Comparison of ENCODE assay signal across 20 cellular contexts in the genomic region with DNA sequence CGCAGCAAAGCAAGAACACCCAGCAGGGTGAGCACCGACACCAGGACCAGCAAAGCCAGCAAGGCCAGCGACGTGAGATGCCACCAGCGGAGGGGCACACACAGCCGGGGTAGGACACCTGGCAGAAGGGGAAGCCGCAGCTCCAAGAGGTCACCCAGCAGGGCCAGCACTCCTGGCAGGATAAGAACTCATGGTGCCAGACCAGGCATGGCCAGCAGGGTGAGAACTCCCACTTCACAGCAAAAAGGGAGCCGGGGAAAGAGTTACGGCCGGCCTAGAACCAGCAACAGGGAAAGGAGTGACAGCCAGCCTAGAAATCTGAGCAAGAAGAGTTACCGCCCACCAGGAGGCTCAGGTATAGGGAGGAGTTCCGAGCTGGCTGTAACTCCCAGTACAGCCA. TPM values are rescaled to one million over a fixed set of nuclear protein-coding genes. Genes with fewer than 3 reads are reported as not detected.
DNase-seq lines count a peak whose midpoint lies in the region; ATAC-seq and TF ChIP-seq lines count a peak whose summit lies in the region.
"Had no signal": no experiment of that assay in that cellular context is flagged by ENCODE, and none has a peak within 500 bp of the region (broad histone marks: within the 10 kb centered on the region; RNA-seq: fewer than 3 reads in every experiment).

No MANE protein-coding gene starts in this region.

- no peak for DNase-seq in HCT116 (ENCODE audit: low read depth, low spot score)
- DNase-seq in T-helper 17 cell: no peak
- peak; percentile 54 for DNase-seq in endodermal cell
- DNase-seq in NCI-H446 treated with DMSO at 0.1 percent for 48 hours (lab: John Stamatoyannopoulos, UW): no peak
- no peak for DNase-seq in activated CD8-positive, alpha-beta T cell treated with anti-CD3 and anti-CD28 coated beads for 36 hours
- DNase-seq: GOT3; HCEC 1CT; MV-4-11; NCI-H1105 treated with DMSO at 0.1 percent for 48 hours; NCI-H2029 treated with DMSO at 0.1 percent for 48 hours; NCI-H226; NCI-H524; NCI-H774; NK-92 treated with Interleukin-12 subunit alpha and Interleukin-12 subunit beta, amount 100 ng/mL, for 24 hours had no signal

- H3K9me2 ChIP-seq in HCT116 (ENCODE audit: insufficient read depth): no peaks in the 10 kb centered on the region

- ATAC-seq in HCT116 (peak; percentile 30; the same call in 1 of the 2 replicates), T-helper 17 cell (no peak)
- ATAC-seq in activated T-helper 17 cell treated with anti-CD3 and anti-CD28 coated beads, Interleukin-2, amount 50 U/mL, for 72 hours (replicated peaks): no peak
- ATAC-seq in activated CD8-positive, alpha-beta T cell treated with anti-CD3 and anti-CD28 coated beads for 36 hours: no peak
- ATAC-seq: A549 had no signal

- no peaks in the 10 kb centered on the region for H3K4me1 ChIP-seq in HCT116 (ENCODE audit: control insufficient read depth in 1 of 2, insufficient read depth in 2 of 2, low read length in 2 of 2)
- H3K4me1 ChIP-seq in endodermal cell (ENCODE audit: control insufficient read depth, insufficient read depth, low read length): no peaks in the 10 kb centered on the region

- peaks cover 12% of the 10 kb centered on the region for H3K36me3 Mint-ChIP-seq in T-helper 17 cell (ENCODE audit: low read depth)
- H3K36me3 Mint-ChIP-seq in endodermal cell (ENCODE audit: low read depth): peaks cover 42% of the 10 kb centered on the region
- H3K36me3 Mint-ChIP-seq in activated T-helper 17 cell treated with anti-CD3 and anti-CD28 coated beads, Interleukin-2, amount 50 U/mL, for 72 hours (ENCODE audit: low read depth): peaks cover 18% of the 10 kb centered on the region
- H3K36me3 Mint-ChIP-seq in activated CD8-positive, alpha-beta T cell treated with anti-CD3 and anti-CD28 coated beads for 36 hours (ENCODE audit: low read depth): peaks cover 8% of the 10 kb centered on the region

- WGBS in endodermal cell (ENCODE audit: insufficient coverage in 1 of 2, insufficient read length in 1 of 2), 2 experiments: 94 to 97% methylated on average over 11 to 12 of the region's 12 CpGs

- H3K4me3 ChIP-seq in HCT116 (replicated peaks in 1 of 2; ENCODE audit: low read depth in 1 of 2, low read length in 2 of 2) (no peak overlapping the region), endodermal cell (ENCODE audit: low read length) (no peak overlapping the region)
- H3K4me3 ChIP-seq: A549 had no signal

- H2AFZ ChIP-seq in HCT116 (ENCODE audit: low read depth, low read length, poor library complexity, severe bottlenecking): no peak overlapping the region

- no peak overlapping the region for H3K4me2 ChIP-seq in HCT116 (ENCODE audit: low read length)
- H3K4me2 ChIP-seq: A549 had no signal

- H3K9me3 ChIP-seq in HCT116 (ENCODE audit: control insufficient read depth in 1 of 2, insufficient read depth in 1 of 2, low read depth in 1 of 2, low read length in 2 of 2): no peaks in the 10 kb centered on the region
- no peaks in the 10 kb centered on the region for H3K9me3 ChIP-seq in T-helper 17 cell (ENCODE audit: control insufficient read depth, low read length, poor library complexity, severe bottlenecking)
- no peaks in the 10 kb centered on the region for H3K9me3 ChIP-seq in endodermal cell (ENCODE audit: control insufficient read depth, low read length)
- H3K9me3 ChIP-seq: A549 had no signal

- H3K27ac Mint-ChIP-seq in T-helper 17 cell: peak overlapping the region; percentile 84
- no peak overlapping the region for H3K27ac Mint-ChIP-seq in endodermal cell
- H3K27ac Mint-ChIP-seq in activated T-helper 17 cell treated with anti-CD3 and anti-CD28 coated beads, Interleukin-2, amount 50 U/mL, for 72 hours: no peak overlapping the region
- H3K27ac Mint-ChIP-seq in activated CD8-positive, alpha-beta T cell treated with anti-CD3 and anti-CD28 coated beads for 36 hours: no peak overlapping the region
- H3K27ac Mint-ChIP-seq: B cell, CD14-positive monocyte had no signal

- POLR2A ChIA-PET in HCT116 (lab: Charles Lee): no interaction called here
- POLR2A ChIA-PET in activated CD8-positive, alpha-beta T cell treated with anti-CD3 and anti-CD28 coated beads for 36 hours (lab: Charles Lee): interaction anchor here (1.2 kb wide), 1 partner anchor 13 kb away, joined by 3 read pairs; no protein-coding TSS in a partner anchor

- H3K27me3 Mint-ChIP-seq in T-helper 17 cell (no peaks in the 10 kb centered on the region), endodermal cell (ENCODE audit: insufficient read depth) (no peaks in the 10 kb centered on the region)
- H3K27me3 Mint-ChIP-seq in activated T-helper 17 cell treated with anti-CD3 and anti-CD28 coated beads, Interleukin-2, amount 50 U/mL, for 72 hours: no peaks in the 10 kb centered on the region
- no peaks in the 10 kb centered on the region for H3K27me3 Mint-ChIP-seq in activated CD8-positive, alpha-beta T cell treated with anti-CD3 and anti-CD28 coated beads for 36 hours
- H3K27me3 Mint-ChIP-seq: B cell, IgD-negative memory B cell had no signal

- H3K4me3 Mint-ChIP-seq in T-helper 17 cell: no peak overlapping the region
- H3K4me3 Mint-ChIP-seq in endodermal cell: no peak overlapping the region
- no peak overlapping the region for H3K4me3 Mint-ChIP-seq in activated T-helper 17 cell treated with anti-CD3 and anti-CD28 coated beads, Interleukin-2, amount 50 U/mL, for 72 hours
- H3K4me3 Mint-ChIP-seq in activated CD8-positive, alpha-beta T cell treated with anti-CD3 and anti-CD28 coated beads for 36 hours: no peak overlapping the region
- H3K4me3 Mint-ChIP-seq: B cell, CD14-positive monocyte had no signal

- H3K9ac ChIP-seq in HCT116 (ENCODE audit: low read length) (no peak overlapping the region), endodermal cell (ENCODE audit: extremely low read depth, low read length, poor library complexity, severe bottlenecking) (no peak overlapping the region)

- no peaks in the 10 kb centered on the region for H3K9me3 Mint-ChIP-seq in endodermal cell
- H3K9me3 Mint-ChIP-seq in activated T-helper 17 cell treated with anti-CD3 and anti-CD28 coated beads, Interleukin-2, amount 50 U/mL, for 72 hours: no peaks in the 10 kb centered on the region
- no peaks in the 10 kb centered on the region for H3K9me3 Mint-ChIP-seq in activated CD8-positive, alpha-beta T cell treated with anti-CD3 and anti-CD28 coated beads for 36 hours
- H3K9me3 Mint-ChIP-seq: IgD-negative memory B cell had no signal

- peaks cover 11% of the 10 kb centered on the region for H3K79me2 ChIP-seq in HCT116 (ENCODE audit: insufficient read depth, low read length)

- no peaks in the 10 kb centered on the region for H4K20me1 ChIP-seq in HCT116 (ENCODE audit: insufficient read depth)

- H3K27me3 ChIP-seq in HCT116 (ENCODE audit: insufficient read depth, low read length): no peaks in the 10 kb centered on the region
- no peaks in the 10 kb centered on the region for H3K27me3 ChIP-seq in endodermal cell (ENCODE audit: control insufficient read depth, insufficient read depth, low read length, poor library complexity, severe bottlenecking)

- intact Hi-C loops in HCT116 (cut with micrococcal nuclease): no loop called here
- intact Hi-C loops in activated CD8-positive, alpha-beta T cell treated with anti-CD3 and anti-CD28 coated beads for 36 hours (cut with micrococcal nuclease): no loop called here

- CTCF ChIA-PET in HCT116 (lab: Charles Lee): no interaction called here
- CTCF ChIA-PET in activated CD8-positive, alpha-beta T cell treated with anti-CD3 and anti-CD28 coated beads for 36 hours (lab: Charles Lee): no interaction called here

- peaks cover 6 to 7% of the 10 kb centered on the region in 2 experiments; a peak in 2 of 4 replicates for H3K36me3 ChIP-seq in HCT116 (ENCODE audit: control insufficient read depth in 1 of 2, insufficient read depth in 2 of 2, low read length in 2 of 2)
- peaks cover 38% of the 10 kb centered on the region for H3K36me3 ChIP-seq in endodermal cell (ENCODE audit: control insufficient read depth, insufficient read depth, low read length)

- no peak for TF ChIP-seq RAD21 in HCT116 (IDR thresholded peaks at IDR 0.05; ENCODE audit: low read depth)

- RAD21 ChIA-PET in HCT116 (lab: Charles Lee; ENCODE audit: low non-redundant PET in 1 of 2, low total read pairs in 2 of 2, uncharacterized antibody in 2 of 2, unreplicated experiment in 2 of 2): no interaction called here

- H3K4me1 Mint-ChIP-seq in T-helper 17 cell (peaks cover 30% of the 10 kb centered on the region), endodermal cell (peaks cover 4% of the 10 kb centered on the region)
- peaks cover 15% of the 10 kb centered on the region for H3K4me1 Mint-ChIP-seq in activated T-helper 17 cell treated with anti-CD3 and anti-CD28 coated beads, Interleukin-2, amount 50 U/mL, for 72 hours
- H3K4me1 Mint-ChIP-seq in activated CD8-positive, alpha-beta T cell treated with anti-CD3 and anti-CD28 coated beads for 36 hours (ENCODE audit: low read depth): peaks cover 21% of the 10 kb centered on the region

- TF ChIP-seq POLR2A in HCT116 (IDR thresholded peaks at IDR 0.05; ENCODE audit: borderline replicate concordance, extremely low read depth, insufficient read depth, insufficient read length): no peak

- BruUV-seq in HCT116 (replicated peaks; lab: Mats Ljungman, UMichigan): no TSS peak

- H3K27ac ChIP-seq in HCT116 (ENCODE audit: low read depth, low read length) (no peak overlapping the region), endodermal cell (ENCODE audit: low read depth, low read length) (no peak overlapping the region)
- H3K27ac ChIP-seq: A549 had no signal

- TF ChIP-seq CTCF in HCT116 (IDR thresholded peaks at IDR 0.05 in 2 of 3, conservative IDR thresholded peaks at IDR 0.05 in 1 of 3; ENCODE audit: borderline replicate concordance in 1 of 3, insufficient read depth in 1 of 3, low read depth in 2 of 3, low read length in 2 of 3) (no peak), endodermal cell (conservative IDR thresholded peaks at IDR 0.05) (peak; percentile 37)
- TF ChIP-seq CTCF in activated CD8-positive, alpha-beta T cell treated with anti-CD3 and anti-CD28 coated beads for 36 hours (IDR thresholded peaks at IDR 0.05): no peak

RNA-seq across cellular contexts. Expression of a gene that starts 0.5 kb away (rescaled TPM):
- total RNA-seq in HCT116 (2021; ENCODE audit: unreplicated experiment) (not detected), T-helper 17 cell (under 1 TPM; 0.40 to 0.60 TPM), endodermal cell (under 1 TPM; 0.35 to 0.37 TPM)
- polyA plus RNA-seq in HCT116 (2012): 0.16 and 0.20 TPM in 2 replicates
- 0.11 TPM for polyA plus RNA-seq in endodermal cell (2013, experiment 1 of 2)
- not detected for polyA plus RNA-seq in endodermal cell (2013, experiment 2 of 2)
- 1 to 10 TPM in 1 of 2 donors, under 1 TPM in 1; 0.74 to 1.4 TPM for total RNA-seq in activated T-helper 17 cell treated with anti-CD3 and anti-CD28 coated beads, Interleukin-2, amount 50 U/mL, for 72 hours
- total RNA-seq in activated CD8-positive, alpha-beta T cell treated with anti-CD3 and anti-CD28 coated beads for 36 hours: under 1 TPM; 0.41 to 0.54 TPM
- total RNA-seq: Daoy had no signal
- polyA plus RNA-seq: CD14-positive monocyte, IgD-negative memory B cell had no signal

RNA-seq across cellular contexts. Expression of a gene that starts 7.1 kb away (rescaled TPM):
- total RNA-seq in HCT116 (2021; ENCODE audit: unreplicated experiment) (39.6 TPM), T-helper 17 cell (10 to 100 TPM; 23.8 to 26.3 TPM), endodermal cell (10 to 100 TPM; 44.3 to 46.8 TPM)
- 37.5 and 37.7 TPM in 2 replicates for polyA plus RNA-seq in HCT116 (2012)
- polyA plus RNA-seq in endodermal cell (2013, experiment 1 of 2): 71.4 TPM
- polyA plus RNA-seq in endodermal cell (2013, experiment 2 of 2): 66.6 TPM
- total RNA-seq in activated T-helper 17 cell treated with anti-CD3 and anti-CD28 coated beads, Interleukin-2, amount 50 U/mL, for 72 hours: 10 to 100 TPM; 12.9 to 27.6 TPM
- total RNA-seq in activated CD8-positive, alpha-beta T cell treated with anti-CD3 and anti-CD28 coated beads for 36 hours: 10 to 100 TPM; 12.3 to 13.4 TPM

RNA-seq across cellular contexts. Expression of a gene that starts 16.0 kb away (rescaled TPM):
- 11.2 TPM for total RNA-seq in HCT116 (2021; ENCODE audit: unreplicated experiment)
- polyA plus RNA-seq in HCT116 (2012): 11.4 and 11.9 TPM in 2 replicates
- 10 to 100 TPM in 1 of 2 donors, 1 to 10 TPM in 1; 7.9 to 11.1 TPM for total RNA-seq in T-helper 17 cell
- total RNA-seq in endodermal cell: 10 to 100 TPM; 11.9 to 12.1 TPM
- polyA plus RNA-seq in endodermal cell (2013, experiment 1 of 2): 10.8 TPM
- polyA plus RNA-seq in endodermal cell (2013, experiment 2 of 2): 7.1 TPM
- 10 to 100 TPM; 17.8 to 23.3 TPM for total RNA-seq in activated T-helper 17 cell treated with anti-CD3 and anti-CD28 coated beads, Interleukin-2, amount 50 U/mL, for 72 hours
- 10 to 100 TPM in 1 of 2 experiments, 1 to 10 TPM in 1; 8.8 to 12.2 TPM for total RNA-seq in activated CD8-positive, alpha-beta T cell treated with anti-CD3 and anti-CD28 coated beads for 36 hours

RNA-seq across cellular contexts. Expression of a gene that starts 16.4 kb away (rescaled TPM):
- total RNA-seq in HCT116 (2021; ENCODE audit: unreplicated experiment) (14.6 TPM), T-helper 17 cell (10 to 100 TPM; 49.9 to 51.1 TPM), endodermal cell (10 to 100 TPM; 39.7 to 46.0 TPM)
- polyA plus RNA-seq in HCT116 (2012): 3.4 and 3.9 TPM in 2 replicates
- 10.9 TPM for polyA plus RNA-seq in endodermal cell (2013, experiment 1 of 2)
- 11.6 TPM for polyA plus RNA-seq in endodermal cell (2013, experiment 2 of 2)
- 10 to 100 TPM; 18.3 to 22.1 TPM for total RNA-seq in activated T-helper 17 cell treated with anti-CD3 and anti-CD28 coated beads, Interleukin-2, amount 50 U/mL, for 72 hours
- 10 to 100 TPM; 17.1 to 17.9 TPM for total RNA-seq in activated CD8-positive, alpha-beta T cell treated with anti-CD3 and anti-CD28 coated beads for 36 hours

RNA-seq across cellular contexts. Expression of a gene that starts 27.3 kb away (rescaled TPM):
- total RNA-seq in HCT116 (2021; ENCODE audit: unreplicated experiment) (28.7 TPM), T-helper 17 cell (under 1 TPM; 0.40 to 0.91 TPM), endodermal cell (10 to 100 TPM in 1 of 2 donors, 1 to 10 TPM in 1; 9.3 to 19.9 TPM)
- polyA plus RNA-seq in HCT116 (2012): 33.7 and 34.8 TPM in 2 replicates
- polyA plus RNA-seq in endodermal cell (2013, experiment 1 of 2): 68.9 TPM
- polyA plus RNA-seq in endodermal cell (2013, experiment 2 of 2): 58.7 TPM
- under 1 TPM; 0.22 to 0.61 TPM for total RNA-seq in activated T-helper 17 cell treated with anti-CD3 and anti-CD28 coated beads, Interleukin-2, amount 50 U/mL, for 72 hours
- total RNA-seq in activated CD8-positive, alpha-beta T cell treated with anti-CD3 and anti-CD28 coated beads for 36 hours: under 1 TPM; 0.22 to 0.38 TPM
- polyA plus RNA-seq: IgD-negative memory B cell had no signal
